11 cellular contexts compared by ENCODE assay signal in genomic region chr3:33064929-33065328, GRCh38. TPM values are rescaled to one million over a fixed set of nuclear protein-coding genes. Genes with fewer than 3 reads are reported as not detected.
DNase-seq lines count a peak whose midpoint lies in the region; ATAC-seq, FAIRE-seq and TF ChIP-seq lines count a peak whose summit lies in the region.
"Had no signal": no experiment of that assay in that cellular context is flagged by ENCODE, and none has a peak within 500 bp of the region (broad histone marks: within the 10 kb centered on the region; RNA-seq: fewer than 3 reads in every experiment).

No MANE protein-coding gene starts in this region.

- no peaks in the 10 kb centered on the region for H4K20me1 ChIP-seq in DOHH2 (ENCODE audit: control insufficient read depth, insufficient read depth, low read depth, low read length)
- no peaks in the 10 kb centered on the region for H4K20me1 ChIP-seq in keratinocyte (ENCODE audit: control insufficient read depth, extremely low read depth, insufficient read depth, low read length)

- H3K4me1 ChIP-seq in DOHH2 (ENCODE audit: control insufficient read depth, low read length) = peaks cover 5% of the 10 kb centered on the region
- H3K4me1 ChIP-seq in keratinocyte (ENCODE audit: control insufficient read depth, extremely low read depth, insufficient read depth, low read length) = no peaks in the 10 kb centered on the region

- CTCF ChIA-PET in Calu3 (lab: Charles Lee) = no interaction called here

- H3K79me2 ChIP-seq in DOHH2 (ENCODE audit: control insufficient read depth, low read length) (no peaks in the 10 kb centered on the region), keratinocyte (ENCODE audit: control insufficient read depth, insufficient read depth, low read length) (no peaks in the 10 kb centered on the region)

- H3K36me3 ChIP-seq in DOHH2 (ENCODE audit: control insufficient read depth, low read length) (peaks cover 4% of the 10 kb centered on the region; the same call in 1 of the 2 replicates), keratinocyte (ENCODE audit: control insufficient read depth in 2 of 2, extremely low read depth in 1 of 2, insufficient read depth in 2 of 2, low read length in 2 of 2) (peaks cover 3 to 14% of the 10 kb centered on the region in 2 experiments)

- peaks cover 5% of the 10 kb centered on the region for H3K36me3 Mint-ChIP-seq in Calu3 (ENCODE audit: insufficient read depth, unreplicated experiment)

- no peaks in the 10 kb centered on the region for H3F3A ChIP-seq in DOHH2 (ENCODE audit: control insufficient read depth, insufficient read depth)

- BruUV-seq in Calu3 (replicated peaks; lab: Mats Ljungman, UMichigan) = no TSS peak

- H3K9me3 ChIP-seq in DOHH2 (ENCODE audit: control insufficient read depth, insufficient read depth, low read length) (no peaks in the 10 kb centered on the region), keratinocyte (ENCODE audit: control insufficient read depth, low read depth, low read length) (no peaks in the 10 kb centered on the region)
- H3K9me3 ChIP-seq: Caco-2 had no signal

- no peak overlapping the region for H3K27ac ChIP-seq in DOHH2 (ENCODE audit: low read depth, low read length)
- no peak overlapping the region for H3K27ac ChIP-seq in keratinocyte (ENCODE audit: control insufficient read depth, insufficient read depth, low read length)

- no peak overlapping the region for H3K4me3 Mint-ChIP-seq in Calu3 (ENCODE audit: low read depth, unreplicated experiment)

- no peaks in the 10 kb centered on the region for H3K9me1 ChIP-seq in keratinocyte (ENCODE audit: control insufficient read depth, extremely low read depth, insufficient read depth, low read length)

- no peak overlapping the region for H2AFZ ChIP-seq in keratinocyte (ENCODE audit: control insufficient read depth, low read length)

- intact Hi-C loops in Calu3 (cut with micrococcal nuclease; ENCODE audit: unreplicated experiment) = no loop called here

- no peaks in the 10 kb centered on the region for H3K9me3 Mint-ChIP-seq in Calu3 (ENCODE audit: low read depth, unreplicated experiment)

- H3K27me3 ChIP-seq in DOHH2 (ENCODE audit: control insufficient read depth, low read length) (no peaks in the 10 kb centered on the region), keratinocyte (ENCODE audit: control insufficient read depth, extremely low read depth, insufficient read depth, low read length) (no peaks in the 10 kb centered on the region)

- no peaks in the 10 kb centered on the region for H3K4me1 Mint-ChIP-seq in Calu3 (ENCODE audit: low read depth, unreplicated experiment)

- TF ChIP-seq CTCF in DOHH2 (IDR thresholded peaks at IDR 0.05; ENCODE audit: low read depth, low read length, poor library complexity, severe bottlenecking) = peak; percentile 59
- TF ChIP-seq CTCF in keratinocyte (optimal IDR thresholded peaks at IDR 0.05 in 1 of 3, IDR thresholded peaks at IDR 0.05 in 1 of 3, conservative IDR thresholded peaks at IDR 0.05 in 1 of 3; ENCODE audit: extremely low read depth in 1 of 3, insufficient read depth in 2 of 3, low read length in 3 of 3) = peak; percentile 12 to 44 (median 23)
- no peak for TF ChIP-seq CTCF in Calu3 (IDR thresholded peaks at IDR 0.05; ENCODE audit: unreplicated experiment)

- no peak overlapping the region for H3K4me3 ChIP-seq in DOHH2 (ENCODE audit: low read length)
- H3K4me3 ChIP-seq in keratinocyte (ENCODE audit: control insufficient read depth in 2 of 3, extremely low read depth in 1 of 3, insufficient read depth in 2 of 3, low read depth in 1 of 3, low read length in 3 of 3) = no peak overlapping the region
- H3K4me3 ChIP-seq: skin epidermis had no signal

- no peaks in the 10 kb centered on the region for H3K27me3 Mint-ChIP-seq in Calu3 (ENCODE audit: unreplicated experiment)

- peak; percentile 21 for DNase-seq in HT-29 (ENCODE audit: low spot score)
- peak; percentile 53 for DNase-seq in activated CD4-positive, alpha-beta T cell treated with anti-CD3 and anti-CD28 coated beads for 48 hours
- no peak for DNase-seq in keratinocyte (ENCODE audit: low read depth, low spot score)
- no peak for DNase-seq in medulla oblongata (ENCODE audit: extremely low spot score)
- DNase-seq in Calu3 = no peak
- no peak for DNase-seq in AG20443 (ENCODE audit: low spot score)
- DNase-seq: NCI-H1105 treated with DMSO at 0.1 percent for 48 hours had no signal

- dilution Hi-C loops in keratinocyte (cut with MboI; ENCODE audit: extremely low pct_ligation_motif_present, low sequenced_read_pairs) = no loop called here

- H3K9me2 ChIP-seq in DOHH2 (replicated peaks; ENCODE audit: control insufficient read depth, low read length) = no peaks in the 10 kb centered on the region

- no peak overlapping the region for H3K9ac ChIP-seq in keratinocyte (ENCODE audit: control insufficient read depth, extremely low read depth, insufficient read depth, low read length)

- no peak for FAIRE-seq in keratinocyte (lab: Jason Lieb, UNC)

- no peak overlapping the region for H3K4me2 ChIP-seq in DOHH2 (ENCODE audit: low read length)
- no peak overlapping the region for H3K4me2 ChIP-seq in keratinocyte (ENCODE audit: control insufficient read depth, extremely low read depth, insufficient read depth, low read depth, low read length)

- no peak overlapping the region for H3K27ac Mint-ChIP-seq in Calu3 (ENCODE audit: unreplicated experiment)

- ATAC-seq in HG03097 (IDR thresholded peaks at IDR 0.05; ENCODE audit: low FRiP score, unreplicated experiment) = no peak

RNA-seq across cellular contexts. Expression of gene GLB1, which starts 32.0 kb away (rescaled TPM):
- total RNA-seq in HT-29 (2014; rRNA removed; shearing (Covaris generic)) = 30.0 and 31.1 TPM in 2 replicates
- 51.1 to 80.2 TPM (median 60.4 TPM) in 3 replicates for polyA plus RNA-seq in keratinocyte
- polyA plus RNA-seq in keratinocyte (2011; ENCODE audit: low read depth) = 26.3 TPM
- 24.8 and 28.1 TPM in 2 replicates for polyA plus RNA-seq in keratinocyte (2011; cell fraction: cytosol; rRNA removed)
- 122 and 124 TPM in 2 replicates for polyA plus RNA-seq in keratinocyte (2011; cell fraction: nucleus; rRNA removed)
- 37.9 and 40.4 TPM in 2 replicates for polyA plus RNA-seq in keratinocyte (2012; ENCODE audit: low replicate concordance)
- 44.9 to 62.6 TPM (median 61.3 TPM) in 3 replicates for polyA minus RNA-seq in keratinocyte
- polyA minus RNA-seq in keratinocyte (2011; cell fraction: cytosol; rRNA and poly(A)+ RNA removed) = 35.7 TPM
- 101 and 139 TPM in 2 replicates for polyA minus RNA-seq in keratinocyte (2011; cell fraction: nucleus; rRNA and poly(A)+ RNA removed)
- 83.0 and 85.1 TPM in 2 replicates for total RNA-seq in Calu3 (2022)

RNA-seq across cellular contexts. Expression of gene TMPPE, which starts 32.0 kb away (rescaled TPM):
- total RNA-seq in HT-29 (2014; rRNA removed; shearing (Covaris generic)) = 3.1 and 3.8 TPM in 2 replicates
- polyA plus RNA-seq in keratinocyte = 1.6 to 5.7 TPM (median 2.6 TPM) in 3 replicates
- polyA plus RNA-seq in keratinocyte (2011; ENCODE audit: low read depth) = 0.36 TPM
- 0.84 and 0.86 TPM in 2 replicates for polyA plus RNA-seq in keratinocyte (2011; cell fraction: cytosol; rRNA removed)
- 6.8 and 8.5 TPM in 2 replicates for polyA plus RNA-seq in keratinocyte (2011; cell fraction: nucleus; rRNA removed)
- polyA plus RNA-seq in keratinocyte (2012; ENCODE audit: low replicate concordance) = 1.2 and 2.0 TPM in 2 replicates
- polyA minus RNA-seq in keratinocyte = 9.1 to 26.7 TPM (median 15.3 TPM) in 3 replicates
- polyA minus RNA-seq in keratinocyte (2011; cell fraction: cytosol; rRNA and poly(A)+ RNA removed) = 4.4 TPM
- 20.9 and 24.7 TPM in 2 replicates for polyA minus RNA-seq in keratinocyte (2011; cell fraction: nucleus; rRNA and poly(A)+ RNA removed)
- total RNA-seq in Calu3 (2022) = 12.1 and 12.2 TPM in 2 replicates

RNA-seq across cellular contexts. Expression of gene CRTAP, which starts 48.9 kb away (rescaled TPM):
- 24.4 and 36.0 TPM in 2 replicates for total RNA-seq in HT-29 (2014; rRNA removed; shearing (Covaris generic))
- polyA plus RNA-seq in keratinocyte = 121 to 170 TPM (median 152 TPM) in 3 replicates
- 121 TPM for polyA plus RNA-seq in keratinocyte (2011; ENCODE audit: low read depth)
- 145 and 151 TPM in 2 replicates for polyA plus RNA-seq in keratinocyte (2011; cell fraction: cytosol; rRNA removed)
- 77.6 and 82.7 TPM in 2 replicates for polyA plus RNA-seq in keratinocyte (2011; cell fraction: nucleus; rRNA removed)
- 126 and 143 TPM in 2 replicates for polyA plus RNA-seq in keratinocyte (2012; ENCODE audit: low replicate concordance)
- 68.8 to 134 TPM (median 81.7 TPM) in 3 replicates for polyA minus RNA-seq in keratinocyte
- polyA minus RNA-seq in keratinocyte (2011; cell fraction: cytosol; rRNA and poly(A)+ RNA removed) = 97.3 TPM
- polyA minus RNA-seq in keratinocyte (2011; cell fraction: nucleus; rRNA and poly(A)+ RNA removed) = 30.7 and 56.9 TPM in 2 replicates
- 62.2 and 76.9 TPM in 2 replicates for total RNA-seq in Calu3 (2022)

Comparison
In these comparisons a context has a peak if more than half of its experiments do, and no peak if none do; other contexts are left out.
1. DNase-seq: peak in HT-29 (single experiment) and activated CD4-positive, alpha-beta T cell treated with anti-CD3 and anti-CD28 coated beads for 48 hours (single experiment); none in keratinocyte (single experiment), medulla oblongata (single experiment), Calu3 (single experiment) and AG20443 (single experiment).